In genomic region chr22:31118046-31118820, GRCh38 we compare ENCODE assay signal across 1 cellular context.
TF ChIP-seq lines count a peak whose summit lies in the region.

No MANE protein-coding gene starts in this region.

TF ChIP-seq in HepG2, 621 proteins besides CTCF, POLR2A, EP300 and RAD21:
- TF ChIP-seq ZSCAN21 (CRISPR knock-in tag; IDR thresholded peaks at IDR 0.05; ENCODE audit: borderline replicate concordance) (peak; percentile 77; the same call in 1 of the 2 replicates), MAFK (conservative IDR thresholded peaks at IDR 0.05 in 1 of 2, IDR thresholded peaks at IDR 0.05 in 1 of 2; ENCODE audit: low read length in 2 of 2) (0 out of 4 replicates have a peak, but pooled peaks of 1 of the 2 experiments have one; percentile 9), GLMP (CRISPR knock-in tag; IDR thresholded peaks at IDR 0.05; ENCODE audit: borderline replicate concordance) (no peak)
